ENCODE assay signal across 1 cellular context in the genomic region with DNA sequence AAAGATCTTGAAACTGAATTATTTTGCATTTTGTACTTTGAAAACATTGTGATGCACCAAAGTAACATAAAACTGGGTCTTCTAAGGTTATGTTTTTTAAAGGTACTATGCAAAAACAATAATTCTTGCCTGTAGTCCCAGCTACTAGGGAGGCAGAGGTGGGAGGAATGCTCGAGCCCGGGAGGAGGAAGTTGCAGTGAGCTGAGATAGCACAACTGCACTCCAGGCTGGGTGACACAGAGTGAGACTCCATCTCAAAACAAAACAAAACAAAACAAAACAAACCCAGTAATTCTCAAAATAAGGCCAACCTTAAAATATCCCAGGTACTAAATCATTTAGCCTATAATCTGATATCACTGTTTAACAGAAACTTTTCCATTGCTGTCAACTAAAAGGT.
TF ChIP-seq lines count a peak whose summit lies in the region.

No MANE protein-coding gene starts in this region.

TF ChIP-seq in A549, 52 proteins besides CTCF, POLR2A, EP300 and RAD21 (continued from another document):
- TF ChIP-seq, protein P1, sequence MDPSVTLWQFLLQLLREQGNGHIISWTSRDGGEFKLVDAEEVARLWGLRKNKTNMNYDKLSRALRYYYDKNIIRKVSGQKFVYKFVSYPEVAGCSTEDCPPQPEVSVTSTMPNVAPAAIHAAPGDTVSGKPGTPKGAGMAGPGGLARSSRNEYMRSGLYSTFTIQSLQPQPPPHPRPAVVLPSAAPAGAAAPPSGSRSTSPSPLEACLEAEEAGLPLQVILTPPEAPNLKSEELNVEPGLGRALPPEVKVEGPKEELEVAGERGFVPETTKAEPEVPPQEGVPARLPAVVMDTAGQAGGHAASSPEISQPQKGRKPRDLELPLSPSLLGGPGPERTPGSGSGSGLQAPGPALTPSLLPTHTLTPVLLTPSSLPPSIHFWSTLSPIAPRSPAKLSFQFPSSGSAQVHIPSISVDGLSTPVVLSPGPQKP (IDR thresholded peaks at IDR 0.05; ENCODE audit: low read depth, low read length): no peak
- TF ChIP-seq MAZ (IDR thresholded peaks at IDR 0.05; ENCODE audit: borderline replicate concordance, low read depth, low read length) (no peak), JUN (IDR thresholded peaks at IDR 0.05) (no peak), NR3C1 (IDR thresholded peaks at IDR 0.05) (no peak), EHF (CRISPR knock-in tag; IDR thresholded peaks at IDR 0.05) (no peak), KDM1A (IDR thresholded peaks at IDR 0.05; ENCODE audit: low read depth) (no peak)
